12 cellular contexts compared by ENCODE assay signal in genomic region chr5:149932445-149933350, GRCh38. TPM values are rescaled to one million over a fixed set of nuclear protein-coding genes. Genes with fewer than 3 reads are reported as not detected.
DNase-seq lines count a peak whose midpoint lies in the region; ATAC-seq, FAIRE-seq and TF ChIP-seq lines count a peak whose summit lies in the region.
"Had no signal": no experiment of that assay in that cellular context is flagged by ENCODE, and none has a peak within 500 bp of the region (broad histone marks: within the 10 kb centered on the region; RNA-seq: fewer than 3 reads in every experiment).

No MANE protein-coding gene starts in this region.

- FAIRE-seq in kidney (lab: Jason Lieb, UNC): no peak
- no peak for FAIRE-seq in GM12892 (lab: Jason Lieb, UNC)
- FAIRE-seq: HTR-8/SVneo had no signal

- H3K36me3 ChIP-seq in kidney (ENCODE audit: control insufficient read depth in 1 of 2, insufficient read depth in 2 of 2, low read length in 2 of 2): no peaks in the 10 kb centered on the region
- H3K36me3 ChIP-seq: BLaER1 treated with 17β-estradiol and CSF1 and Interleukin-3, amounts not matched to agents 10 nM and 100 nM; upper lobe of left lung had no signal

- intact Hi-C loops in kidney (cut with DNase I): no loop called here

- in situ Hi-C loops in astrocyte of the cerebellum (cut with HindIII; ENCODE audit: low sequenced_read_pairs): no loop called here

- no peak overlapping the region for H3K9ac ChIP-seq in kidney (ENCODE audit: low read length in 2 of 2)
- H3K9ac ChIP-seq: BLaER1 treated with 17β-estradiol and CSF1 and Interleukin-3, amounts not matched to agents 10 nM and 100 nM had no signal

- H3K4me3 ChIP-seq in HFF-Myc (replicated peaks; ENCODE audit: low read depth, low read length): no peak overlapping the region
- H3K4me3 ChIP-seq in astrocyte of the cerebellum (ENCODE audit: low read depth, low read length): no peak overlapping the region
- H3K4me3 ChIP-seq in kidney (ENCODE audit: low read length in 2 of 2): peak overlapping the region; percentile 4 to 37
- H3K4me3 ChIP-seq: BLaER1 treated with 17β-estradiol and CSF1 and Interleukin-3, amounts not matched to agents 10 nM and 100 nM had no signal

- ATAC-seq in HG03342 (IDR thresholded peaks at IDR 0.05; ENCODE audit: unreplicated experiment): no peak
- ATAC-seq: activated CD8-positive, alpha-beta T cell treated with anti-CD3 and anti-CD28 coated beads, Interleukin-2, amount 10 ng/mL, durations not matched to agents 7 days and 5 days had no signal

- no peak for DNase-seq in HFF-Myc (ENCODE audit: extremely low read depth, low read depth)
- DNase-seq in astrocyte of the cerebellum (ENCODE audit: low read depth): no peak
- no peak for DNase-seq in kidney
- no peak for DNase-seq in midbrain (lab: John Stamatoyannopoulos, UW)
- no peak for DNase-seq in GM12892 (ENCODE audit: insufficient read length)
- DNase-seq in SK-N-DZ (ENCODE audit: low spot score): no peak
- DNase-seq: activated CD8-positive, alpha-beta T cell treated with anti-CD3 and anti-CD28 coated beads, Interleukin-2, amount 10 ng/mL, durations not matched to agents 7 days and 5 days had no signal

- peak overlapping the region; percentile 74 for H3K27ac ChIP-seq in 22Rv1
- no peak overlapping the region for H3K27ac ChIP-seq in kidney (ENCODE audit: low read depth in 2 of 2, low read length in 2 of 2)
- H3K27ac ChIP-seq: BLaER1 treated with 17β-estradiol and CSF1 and Interleukin-3, amounts not matched to agents 10 nM and 100 nM; upper lobe of left lung had no signal

- no peak for TF ChIP-seq POLR2A in GM12892 (IDR thresholded peaks at IDR 0.05; ENCODE audit: low read depth, low read length)

- peaks cover 0 to under 1% of the 10 kb centered on the region in 2 donors for H3K4me1 ChIP-seq in kidney (ENCODE audit: control insufficient read depth in 1 of 2, insufficient read depth in 1 of 2, low read depth in 1 of 2, low read length in 2 of 2)

- no peaks in the 10 kb centered on the region for H3K9me3 ChIP-seq in kidney (ENCODE audit: control insufficient read depth in 1 of 2, low read length in 2 of 2)
- H3K9me3 ChIP-seq: BLaER1 treated with 17β-estradiol and CSF1 and Interleukin-3, amounts not matched to agents 10 nM and 100 nM; upper lobe of left lung had no signal

- TF ChIP-seq CTCF in 22Rv1 (IDR thresholded peaks at IDR 0.05) (peak; percentile 89), HFF-Myc (IDR thresholded peaks at IDR 0.05; ENCODE audit: low read depth, low read length, missing control alignments) (peak; percentile 18), astrocyte of the cerebellum (IDR thresholded peaks at IDR 0.05; ENCODE audit: low read depth, low read length, missing control alignments) (peak; percentile 39), kidney (IDR thresholded peaks at IDR 0.05; ENCODE audit: borderline replicate concordance, extremely low read depth, insufficient read depth) (peak; percentile 16)

RNA-seq across cellular contexts. Expression of gene PDE6A, which starts 11.9 kb away (rescaled TPM):
- total RNA-seq in kidney: 0.03 TPM
- polyA plus RNA-seq in kidney (ENCODE audit: insufficient read depth, low read depth, low replicate concordance): not detected
- not detected for polyA plus RNA-seq in GM12892 (2012; ENCODE audit: missing spikeins)
- polyA plus RNA-seq in SK-N-DZ (2014; cell fraction: cytosol; rRNA removed): not detected in 2 replicates
- not detected in 2 replicates for polyA plus RNA-seq in SK-N-DZ (2014; cell fraction: nucleus; rRNA removed)
- total RNA-seq: activated CD8-positive, alpha-beta T cell treated with anti-CD3 and anti-CD28 coated beads, Interleukin-2, amount 10 ng/mL, durations not matched to agents 7 days and 5 days; upper lobe of left lung had no signal

RNA-seq across cellular contexts. Expression of gene SLC26A2, which starts 27.9 kb away (rescaled TPM):
- 18.4 TPM for total RNA-seq in kidney
- polyA plus RNA-seq in kidney (ENCODE audit: insufficient read depth, low read depth, low replicate concordance): 2.2 TPM
- polyA plus RNA-seq in GM12892 (2012; ENCODE audit: missing spikeins): 1.8 TPM
- polyA plus RNA-seq in SK-N-DZ (2014; cell fraction: cytosol; rRNA removed): 9.1 and 9.6 TPM in 2 replicates
- polyA plus RNA-seq in SK-N-DZ (2014; cell fraction: nucleus; rRNA removed): 4.9 and 5.0 TPM in 2 replicates

Comparison
In these comparisons a context has a peak if more than half of its experiments do, and no peak if none do; other contexts are left out.
1. CTCF ChIP-seq: peak in every context shown above with its lines; median percentile 89 in 22Rv1; 39 in astrocyte of the cerebellum; 18 in HFF-Myc; 16 in kidney.
2. H3K4me3 ChIP-seq: peak in kidney (2 of 2); none in HFF-Myc (single experiment) and astrocyte of the cerebellum (single experiment).